Comparison of ENCODE assay signal across 13 cellular contexts in genomic region chr16:27284865-27285675, GRCh38. TPM values are rescaled to one million over a fixed set of nuclear protein-coding genes. Genes with fewer than 3 reads are reported as not detected.
DNase-seq lines count a peak whose midpoint lies in the region; ATAC-seq and TF ChIP-seq lines count a peak whose summit lies in the region.
"Had no signal": no experiment of that assay in that cellular context is flagged by ENCODE, and none has a peak within 500 bp of the region (broad histone marks: within the 10 kb centered on the region; RNA-seq: fewer than 3 reads in every experiment).

No MANE protein-coding gene starts in this region.

- H3K27me3 ChIP-seq in right atrium auricular region (no peaks in the 10 kb centered on the region), heart left ventricle (no peaks in the 10 kb centered on the region)
- H3K27me3 ChIP-seq: sigmoid colon had no signal

- CTCF ChIA-PET in activated CD8-positive, alpha-beta memory T cell treated with anti-CD3 and anti-CD28 coated beads, Interleukin-2, amount 10 ng/mL, durations not matched to agents 7 days and 5 days (lab: Charles Lee): interaction anchor here (1.1 to 1.8 kb wide), 5 partner anchors 9 to 106 kb away, joined by 3 to 4 read pairs (median 4); no protein-coding TSS in a partner anchor

- peak; percentile 53 for DNase-seq in right atrium auricular region (ENCODE audit: low spot score)
- no peak for DNase-seq in heart left ventricle
- peak; percentile 38 for DNase-seq in activated CD8-positive, alpha-beta memory T cell treated with anti-CD3 and anti-CD28 coated beads, Interleukin-2, amount 10 ng/mL, durations not matched to agents 7 days and 5 days
- peak; percentile 74 for DNase-seq in medulla oblongata (ENCODE audit: extremely low spot score)
- no peak for DNase-seq in sciatic nerve (ENCODE audit: low spot score)
- no peak for DNase-seq in A172 (ENCODE audit: low spot score)
- DNase-seq: immature natural killer cell; mammary epithelial cell; sigmoid colon; stimulated activated CD4-positive, alpha-beta T cell treated with anti-CD3 and anti-CD28 coated beads, Interleukin-4, amount 100 ng/mL, for 1 hour had no signal

- no peaks in the 10 kb centered on the region for H3K27me3 Mint-ChIP-seq in activated CD8-positive, alpha-beta memory T cell treated with anti-CD3 and anti-CD28 coated beads, Interleukin-2, amount 10 ng/mL, durations not matched to agents 7 days and 5 days

- no peak overlapping the region for H3K4me3 ChIP-seq in right atrium auricular region
- H3K4me3 ChIP-seq in heart left ventricle: no peak overlapping the region
- H3K4me3 ChIP-seq: GM23338, sigmoid colon had no signal

- WGBS in heart left ventricle, 4 donors: 85 to 91% (median 89%) methylated on average over 7 of the region's 7 CpGs

- H3K36me3 ChIP-seq in right atrium auricular region: no peaks in the 10 kb centered on the region
- H3K36me3 ChIP-seq in heart left ventricle: no peaks in the 10 kb centered on the region
- H3K36me3 ChIP-seq: sigmoid colon had no signal

- H3K36me3 Mint-ChIP-seq in activated CD8-positive, alpha-beta memory T cell treated with anti-CD3 and anti-CD28 coated beads, Interleukin-2, amount 10 ng/mL, durations not matched to agents 7 days and 5 days: peaks cover 14% of the 10 kb centered on the region

- H3K27ac Mint-ChIP-seq in activated CD8-positive, alpha-beta memory T cell treated with anti-CD3 and anti-CD28 coated beads, Interleukin-2, amount 10 ng/mL, durations not matched to agents 7 days and 5 days: peak overlapping the region; percentile 75
- H3K27ac Mint-ChIP-seq: GM23338, immature natural killer cell had no signal

- no peaks in the 10 kb centered on the region for H3K9me3 ChIP-seq in right atrium auricular region
- H3K9me3 ChIP-seq in heart left ventricle: peaks cover 0 to 2% (median 0%) of the 10 kb centered on the region in 12 donors
- H3K9me3 ChIP-seq: sigmoid colon had no signal

- no peaks in the 10 kb centered on the region for H3K9me3 Mint-ChIP-seq in activated CD8-positive, alpha-beta memory T cell treated with anti-CD3 and anti-CD28 coated beads, Interleukin-2, amount 10 ng/mL, durations not matched to agents 7 days and 5 days (ENCODE audit: low read depth)
- H3K9me3 Mint-ChIP-seq: immature natural killer cell had no signal

- TF ChIP-seq POLR2A in heart left ventricle (IDR thresholded peaks at IDR 0.05): no peak

- peaks cover 0 to 12% of the 10 kb centered on the region in 2 donors for H3K4me1 ChIP-seq in right atrium auricular region
- H3K4me1 ChIP-seq in heart left ventricle: peaks cover 0 to 34% (median 8%) of the 10 kb centered on the region in 12 donors
- H3K4me1 ChIP-seq: sigmoid colon had no signal

- TF ChIP-seq CTCF in right atrium auricular region (IDR thresholded peaks at IDR 0.05) (no peak), heart left ventricle (IDR thresholded peaks at IDR 0.05) (no peak)

- intact Hi-C loops in heart left ventricle (cut with DNase I) (no loop called here), sciatic nerve (cut with DNase I) (no loop called here)

- H3K27ac ChIP-seq in right atrium auricular region (no peak overlapping the region), heart left ventricle (peak overlapping the region in 1 of 12 donors; percentile 84)
- H3K27ac ChIP-seq: sigmoid colon had no signal

- peaks cover 55% of the 10 kb centered on the region for H3K4me1 Mint-ChIP-seq in activated CD8-positive, alpha-beta memory T cell treated with anti-CD3 and anti-CD28 coated beads, Interleukin-2, amount 10 ng/mL, durations not matched to agents 7 days and 5 days

- H3K4me3 Mint-ChIP-seq in activated CD8-positive, alpha-beta memory T cell treated with anti-CD3 and anti-CD28 coated beads, Interleukin-2, amount 10 ng/mL, durations not matched to agents 7 days and 5 days: no peak overlapping the region
- H3K4me3 Mint-ChIP-seq: GM23338, immature natural killer cell had no signal

- ATAC-seq in heart left ventricle (no peak), HG02884 (IDR thresholded peaks at IDR 0.05; ENCODE audit: unreplicated experiment) (no peak), sciatic nerve (no peak), GM19351 (IDR thresholded peaks at IDR 0.05; ENCODE audit: unreplicated experiment) (no peak)
- ATAC-seq in activated CD8-positive, alpha-beta memory T cell treated with anti-CD3 and anti-CD28 coated beads, Interleukin-2, amount 10 ng/mL, durations not matched to agents 7 days and 5 days: peak; percentile 50
- ATAC-seq: GM23338 had no signal

RNA-seq across cellular contexts. Expression of gene NSMCE1, which starts 16.5 kb away (rescaled TPM):
- total RNA-seq in right atrium auricular region: 10 to 100 TPM; 24.0 to 35.8 TPM
- 10 to 100 TPM; 29.6 to 48.7 (median 36.8) TPM for total RNA-seq in heart left ventricle
- polyA plus RNA-seq in heart left ventricle: 10 to 100 TPM; 38.2 to 40.1 TPM
- 10 to 100 TPM; 75.9 to 94.0 TPM for total RNA-seq in activated CD8-positive, alpha-beta memory T cell treated with anti-CD3 and anti-CD28 coated beads, Interleukin-2, amount 10 ng/mL, durations not matched to agents 7 days and 5 days
- 39.5 TPM for total RNA-seq in sciatic nerve
- 96.6 and 104 TPM in 2 replicates for total RNA-seq in A172 (2014; rRNA removed; shearing (Covaris generic))

RNA-seq across cellular contexts. Expression of gene IL4R, which starts 28.7 kb away (rescaled TPM):
- 10 to 100 TPM; 11.9 to 35.5 TPM for total RNA-seq in right atrium auricular region
- 10 to 100 TPM in 4 of 9 donors, 1 to 10 TPM in 5; 6.7 to 47.4 (median 8.2) TPM for total RNA-seq in heart left ventricle
- polyA plus RNA-seq in heart left ventricle: 1 to 10 TPM; 5.8 to 9.9 TPM
- total RNA-seq in activated CD8-positive, alpha-beta memory T cell treated with anti-CD3 and anti-CD28 coated beads, Interleukin-2, amount 10 ng/mL, durations not matched to agents 7 days and 5 days: 100 to 1,000 TPM; 155 to 190 TPM
- total RNA-seq in sciatic nerve: 62.8 TPM
- 21.2 and 25.6 TPM in 2 replicates for total RNA-seq in A172 (2014; rRNA removed; shearing (Covaris generic))

Comparison
In these comparisons a context has a peak if more than half of its experiments do, and no peak if none do; other contexts are left out.
1. DNase-seq: peak in right atrium auricular region (single experiment), activated CD8-positive, alpha-beta memory T cell treated with anti-CD3 and anti-CD28 coated beads, Interleukin-2, amount 10 ng/mL, durations not matched to agents 7 days and 5 days (single experiment) and medulla oblongata (single experiment); none in heart left ventricle (0 of 5), sciatic nerve (single experiment) and A172 (single experiment).